17 cellular contexts compared by ENCODE assay signal in the genomic region with DNA sequence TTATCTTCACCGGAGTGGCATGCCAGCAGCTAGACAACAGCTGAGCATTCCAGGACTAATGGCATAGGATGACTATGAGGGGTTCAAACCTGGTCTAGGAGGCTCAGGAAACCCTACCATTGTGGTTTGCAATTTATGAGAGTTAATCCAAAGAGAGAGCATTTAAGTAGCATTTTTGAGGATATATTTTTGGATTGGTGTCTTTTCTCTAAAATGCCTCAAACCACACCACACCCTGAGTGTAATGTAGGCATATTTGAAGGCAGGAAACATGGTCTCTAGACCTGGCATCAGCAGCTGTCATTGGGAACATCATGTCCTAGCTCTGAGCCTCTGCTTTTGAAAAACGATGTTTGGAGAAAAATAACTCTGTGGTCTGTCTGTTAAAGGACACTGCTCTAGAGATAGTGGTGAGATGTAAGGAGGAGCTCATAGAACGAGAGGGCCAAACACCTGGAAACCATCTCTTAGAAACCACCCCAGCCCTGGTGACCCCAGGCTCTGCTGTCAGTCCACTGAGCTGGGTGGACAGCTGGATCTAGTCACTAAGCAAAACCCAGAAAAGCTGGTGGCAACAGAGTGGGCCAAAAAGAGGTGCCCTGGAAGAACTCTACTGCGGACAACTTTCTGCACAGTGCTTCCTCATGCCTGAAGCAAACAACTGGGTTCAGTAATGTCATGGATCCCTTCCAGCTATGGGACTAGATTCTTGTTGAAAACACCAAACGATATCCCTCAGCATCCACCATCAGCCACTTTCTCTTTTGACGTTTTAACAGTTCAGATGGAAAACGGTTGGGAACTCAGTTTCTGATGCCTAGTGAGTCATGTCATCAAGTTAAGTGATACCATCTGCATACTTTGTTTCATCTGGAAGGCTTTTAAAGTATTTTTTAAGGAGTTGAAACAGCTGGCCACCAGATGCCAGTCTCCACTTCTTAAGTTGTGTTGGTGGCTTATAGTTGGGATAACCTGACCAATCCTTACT.
DNase-seq lines count a peak whose midpoint lies in the region; TF ChIP-seq lines count a peak whose summit lies in the region.
"Had no signal": no experiment of that assay in that cellular context is flagged by ENCODE, and none has a peak within 500 bp of the region (broad histone marks: within the 10 kb centered on the region; RNA-seq: fewer than 3 reads in every experiment).

No MANE protein-coding gene starts in this region.

- DNase-seq in A172 (ENCODE audit: low spot score): peak; percentile 11
- DNase-seq in HS-5 (ENCODE audit: low read depth): peak; percentile 79
- DNase-seq in esophagus muscularis mucosa (ENCODE audit: extremely low spot score): no peak
- peak; percentile 21 for DNase-seq in mesendoderm
- DNase-seq in T-helper 2 cell: no peak
- no peak for DNase-seq in T-helper 1 cell
- DNase-seq in H7: no peak
- no peak for DNase-seq in prostate gland (ENCODE audit: low spot score)
- DNase-seq: activated CD4-positive, alpha-beta memory T cell treated with anti-CD3 and anti-CD28 coated beads for 36 hours; activated gamma-delta T cell treated with Interleukin-2 at 50 U/mL for 16 hours; caudate nucleus; DMS153; kidney glomerular epithelial cell; NCI-H2227 treated with DMSO at 0.1 percent for 48 hours; OCI-M1; stimulated activated CD4-positive, alpha-beta T cell treated with anti-CD3 and anti-CD28 coated beads, Interleukin-12 subunit alpha, Interleukin-12 subunit beta, amount 100 ng/mL, for 4 hours had no signal

- H3K79me1 ChIP-seq in mesendoderm (ENCODE audit: low read length): no peaks in the 10 kb centered on the region

- no peak overlapping the region for H2BK15ac ChIP-seq in mesendoderm (replicated peaks; ENCODE audit: low read depth)

- peaks cover 0 to 8% (median 4%) of the 10 kb centered on the region in 4 donors for H3K4me1 ChIP-seq in esophagus muscularis mucosa
- no peaks in the 10 kb centered on the region for H3K4me1 ChIP-seq in mesendoderm (ENCODE audit: control insufficient read depth, low read depth, low read length)
- H3K4me1 ChIP-seq in prostate gland (replicated peaks): no peaks in the 10 kb centered on the region
- H3K4me1 ChIP-seq: A549 had no signal

- H3K27me3 ChIP-seq in esophagus muscularis mucosa (no peaks in the 10 kb centered on the region), mesendoderm (ENCODE audit: insufficient read depth, low read length, poor library complexity) (no peaks in the 10 kb centered on the region), H7 (ENCODE audit: control insufficient read depth, insufficient read depth, low read length) (no peaks in the 10 kb centered on the region), prostate gland (replicated peaks; ENCODE audit: insufficient read depth) (no peaks in the 10 kb centered on the region)

- H3K18ac ChIP-seq in mesendoderm (ENCODE audit: low read length): no peak overlapping the region

- H3K4me3 ChIP-seq in esophagus muscularis mucosa: no peak overlapping the region
- H3K4me3 ChIP-seq in mesendoderm (ENCODE audit: low read length): no peak overlapping the region
- no peak overlapping the region for H3K4me3 ChIP-seq in H7 (ENCODE audit: insufficient read depth, low read depth, low read length)
- H3K4me3 ChIP-seq in prostate gland: no peak overlapping the region
- H3K4me3 ChIP-seq: A549 had no signal

- H4K5ac ChIP-seq in mesendoderm (ENCODE audit: low read length): no peak overlapping the region

- H3K56ac ChIP-seq in mesendoderm (ENCODE audit: low read length): no peak overlapping the region

- no peak overlapping the region for H3K4me2 ChIP-seq in mesendoderm (ENCODE audit: low read length)
- H3K4me2 ChIP-seq: A549 had no signal

- TF ChIP-seq CTCF in esophagus muscularis mucosa (IDR thresholded peaks at IDR 0.05) (no peak), prostate gland (IDR thresholded peaks at IDR 0.05) (no peak)

- no peak overlapping the region for H3K4ac ChIP-seq in mesendoderm (ENCODE audit: low read depth, low read length)

- WGBS in esophagus muscularis mucosa: 70% methylated on average over 7 of the region's 7 CpGs
- no CpG with 5 or more reads among the region's 7 CpGs for WGBS in mesendoderm (ENCODE audit: extremely low coverage, insufficient coverage, low lambda C conversion rate)
- WGBS in prostate gland: 56% methylated on average over 7 of the region's 7 CpGs

- no peak overlapping the region for H3K9ac ChIP-seq in mesendoderm (ENCODE audit: low read length)

- no peak overlapping the region for H2BK120ac ChIP-seq in mesendoderm (ENCODE audit: low read depth, low read length)

- no peak overlapping the region for H2BK5ac ChIP-seq in mesendoderm (ENCODE audit: low read length)

- TF ChIP-seq POLR2A in esophagus muscularis mucosa (IDR thresholded peaks at IDR 0.05; ENCODE audit: low read depth): no peak
- no peak for TF ChIP-seq POLR2A in prostate gland (IDR thresholded peaks at IDR 0.05)

- no peaks in the 10 kb centered on the region for H3K36me3 ChIP-seq in esophagus muscularis mucosa
- no peaks in the 10 kb centered on the region for H3K36me3 ChIP-seq in mesendoderm (ENCODE audit: control insufficient read depth, insufficient read depth, low read length)
- H3K36me3 ChIP-seq in H7 (replicated peaks; ENCODE audit: control insufficient read depth, insufficient read depth, low read length): no peaks in the 10 kb centered on the region
- H3K36me3 ChIP-seq in prostate gland: no peaks in the 10 kb centered on the region

- no peak overlapping the region for H3K23ac ChIP-seq in mesendoderm (ENCODE audit: low read length)

- H3K9me3 ChIP-seq in esophagus muscularis mucosa (peaks cover 0 to 3% (median 0%) of the 10 kb centered on the region in 4 donors), prostate gland (no peaks in the 10 kb centered on the region)
- H3K9me3 ChIP-seq: A549 had no signal

- H2AK5ac ChIP-seq in mesendoderm (ENCODE audit: low read length): no peak overlapping the region

- H4K8ac ChIP-seq in mesendoderm (ENCODE audit: low read depth, low read length): no peak overlapping the region

- peak overlapping the region; percentile 13 to 50 (median 30) for H3K27ac ChIP-seq in esophagus muscularis mucosa (replicated peaks in 1 of 4)
- no peak overlapping the region for H3K27ac ChIP-seq in mesendoderm (ENCODE audit: low read depth, low read length)
- H3K27ac ChIP-seq in prostate gland: no peak overlapping the region
- H3K27ac ChIP-seq: A549 had no signal

- no peak for TF ChIP-seq EP300 in esophagus muscularis mucosa (IDR thresholded peaks at IDR 0.05)

- no peaks in the 10 kb centered on the region for H3K79me2 ChIP-seq in mesendoderm (ENCODE audit: control insufficient read depth, insufficient read depth, low read length)

- intact Hi-C loops in esophagus muscularis mucosa (cut with DNase I): loop anchor here (10.0 kb wide), 1 partner anchor 127 kb away; no protein-coding TSS in a partner anchor
- intact Hi-C loops in prostate gland (cut with DNase I): loop anchor here (5.0 kb wide), 1 partner anchor 90 kb away; no protein-coding TSS in a partner anchor

Comparison
In these comparisons a context has a peak if more than half of its experiments do, and no peak if none do; other contexts are left out.
1. DNase-seq: peak in A172 (single experiment), HS-5 (single experiment) and mesendoderm (single experiment); none in esophagus muscularis mucosa (single experiment), T-helper 2 cell (0 of 5), T-helper 1 cell (0 of 5), H7 (single experiment) and prostate gland (single experiment).
2. H3K27ac ChIP-seq: peak in esophagus muscularis mucosa (4 of 4); none in mesendoderm (single experiment) and prostate gland (0 of 2).